ENCODE assay signal across 1 cellular context in genomic region chr10:52650873-52651272, GRCh38.
TF ChIP-seq lines count a peak whose summit lies in the region.

No MANE protein-coding gene starts in this region.

TF ChIP-seq in GM23338, 12 proteins besides CTCF, POLR2A, EP300 and RAD21:
- TF ChIP-seq ZNF462 (CRISPR knock-in tag; IDR thresholded peaks at IDR 0.05) (no peak), STAT1 (IDR thresholded peaks at IDR 0.05; ENCODE audit: unreplicated experiment) (no peak), CREB1 (CRISPR knock-in tag; IDR thresholded peaks at IDR 0.05; ENCODE audit: low read depth) (no peak), EZH2 (IDR thresholded peaks at IDR 0.05; ENCODE audit: low read depth, unreplicated experiment) (no peak), EZH2phosphoT487 (IDR thresholded peaks at IDR 0.05; ENCODE audit: unreplicated experiment) (no peak), ZNF331 (CRISPR knock-in tag; IDR thresholded peaks at IDR 0.05; ENCODE audit: low read depth) (no peak), NANOG (IDR thresholded peaks at IDR 0.05; ENCODE audit: borderline replicate concordance) (no peak), REST (IDR thresholded peaks at IDR 0.05; ENCODE audit: unreplicated experiment) (no peak), ZNF114 (CRISPR knock-in tag; IDR thresholded peaks at IDR 0.05) (no peak), ETS1 (IDR thresholded peaks at IDR 0.05) (no peak)
